Comparison of ENCODE assay signal across 1 cellular context in genomic region chr16:89651584-89651983, GRCh38.
TF ChIP-seq lines count a peak whose summit lies in the region.

No MANE protein-coding gene starts in this region.

TF ChIP-seq in HepG2, 621 proteins besides CTCF, POLR2A, EP300 and RAD21:
- no peak for TF ChIP-seq MXD1 (CRISPR knock-in tag; IDR thresholded peaks at IDR 0.05)
- TF ChIP-seq, protein P1, sequence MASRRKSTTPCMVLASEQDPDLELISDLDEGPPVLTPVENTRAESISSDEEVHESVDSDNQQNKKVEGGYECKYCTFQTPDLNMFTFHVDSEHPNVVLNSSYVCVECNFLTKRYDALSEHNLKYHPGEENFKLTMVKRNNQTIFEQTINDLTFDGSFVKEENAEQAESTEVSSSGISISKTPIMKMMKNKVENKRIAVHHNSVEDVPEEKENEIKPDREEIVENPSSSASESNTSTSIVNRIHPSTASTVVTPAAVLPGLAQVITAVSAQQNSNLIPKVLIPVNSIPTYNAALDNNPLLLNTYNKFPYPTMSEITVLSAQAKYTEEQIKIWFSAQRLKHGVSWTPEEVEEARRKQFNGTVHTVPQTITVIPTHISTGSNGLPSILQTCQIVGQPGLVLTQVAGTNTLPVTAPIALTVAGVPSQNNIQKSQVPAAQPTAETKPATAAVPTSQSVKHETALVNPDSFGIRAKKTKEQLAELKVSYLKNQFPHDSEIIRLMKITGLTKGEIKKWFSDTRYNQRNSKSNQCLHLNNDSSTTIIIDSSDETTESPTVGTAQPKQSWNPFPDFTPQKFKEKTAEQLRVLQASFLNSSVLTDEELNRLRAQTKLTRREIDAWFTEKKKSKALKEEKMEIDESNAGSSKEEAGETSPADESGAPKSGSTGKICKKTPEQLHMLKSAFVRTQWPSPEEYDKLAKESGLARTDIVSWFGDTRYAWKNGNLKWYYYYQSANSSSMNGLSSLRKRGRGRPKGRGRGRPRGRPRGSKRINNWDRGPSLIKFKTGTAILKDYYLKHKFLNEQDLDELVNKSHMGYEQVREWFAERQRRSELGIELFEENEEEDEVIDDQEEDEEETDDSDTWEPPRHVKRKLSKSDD (CRISPR knock-in tag; IDR thresholded peaks at IDR 0.05; ENCODE audit: low read depth): no peak
- no peak for TF ChIP-seq FOXC1 (CRISPR knock-in tag; IDR thresholded peaks at IDR 0.05; ENCODE audit: borderline replicate concordance)
- TF ChIP-seq ZSCAN31 (CRISPR knock-in tag; IDR thresholded peaks at IDR 0.05; ENCODE audit: low read depth): no peak
- TF ChIP-seq, protein P2, sequence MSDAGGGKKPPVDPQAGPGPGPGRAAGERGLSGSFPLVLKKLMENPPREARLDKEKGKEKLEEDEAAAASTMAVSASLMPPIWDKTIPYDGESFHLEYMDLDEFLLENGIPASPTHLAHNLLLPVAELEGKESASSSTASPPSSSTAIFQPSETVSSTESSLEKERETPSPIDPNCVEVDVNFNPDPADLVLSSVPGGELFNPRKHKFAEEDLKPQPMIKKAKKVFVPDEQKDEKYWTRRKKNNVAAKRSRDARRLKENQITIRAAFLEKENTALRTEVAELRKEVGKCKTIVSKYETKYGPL (CRISPR knock-in tag; IDR thresholded peaks at IDR 0.05): no peak
- no peak for TF ChIP-seq MIER2 (CRISPR knock-in tag; IDR thresholded peaks at IDR 0.05)
- no peak for TF ChIP-seq DMAP1 (CRISPR knock-in tag; IDR thresholded peaks at IDR 0.05)
- peak; percentile 44 for TF ChIP-seq AGO2 (optimal IDR thresholded peaks at IDR 0.05; ENCODE audit: low read depth, low read length)
- no peak for TF ChIP-seq ZNF615 (CRISPR knock-in tag; IDR thresholded peaks at IDR 0.05; ENCODE audit: borderline replicate concordance)
